In genomic region chr5:171625646-171626045, GRCh38 we compare ENCODE assay signal across 35 cellular contexts.
"Had no signal": no experiment of that assay in that cellular context is flagged by ENCODE, and none has a peak within 500 bp of the region (broad histone marks: within the 10 kb centered on the region; RNA-seq: fewer than 3 reads in every experiment).

No MANE protein-coding gene starts in this region.

- H3K9me3 ChIP-seq: adrenal gland, body of pancreas, breast epithelium had no signal

- H3K36me3 ChIP-seq: adrenal gland, brain microvascular endothelial cell, breast epithelium had no signal

- H3K27ac Mint-ChIP-seq: activated B cell treated with CpG ODN at 0.5 μM for 24 hours; activated CD4-positive, alpha-beta memory T cell treated with anti-CD3 and anti-CD28 coated beads for 36 hours; activated CD4-positive, alpha-beta T cell treated with anti-CD3 and anti-CD28 coated beads, Interleukin-2, amount 10 ng/mL, durations not matched to agents 24 days and 14 days; activated CD8-positive, alpha-beta T cell treated with anti-CD3 and anti-CD28 coated beads for 36 hours; activated naive CD4-positive, alpha-beta T cell treated with anti-CD3 and anti-CD28 coated beads for 36 hours; activated naive CD4-positive, alpha-beta T cell treated with anti-CD3 and anti-CD28 coated beads, Interleukin-2, amount 50 U/mL, for 72 hours; activated naive CD8-positive, alpha-beta T cell treated with anti-CD3 and anti-CD28 coated beads for 36 hours; activated T-cell treated with anti-CD3 and anti-CD28 coated beads, Interleukin-2, amount 50 U/mL, for 72 hours; activated T-helper 1 cell treated with anti-CD3 and anti-CD28 coated beads, Interleukin-12 subunit alpha, Interleukin-12 subunit beta, Interleukin-2, Interleukin-4 antibody, amounts not matched to agents 30 ng/mL and 10 ng/mL and 1 ng/mL, durations not matched to agents 14 hours and 24 hours and 36 hours; activated T-helper 17 cell treated with anti-CD3 and anti-CD28 coated beads, Interleukin-2, amount 50 U/mL, for 72 hours; T-helper 1 cell treated with Interleukin-12 subunit alpha and Interleukin-12 subunit beta and Interleukin-4 antibody, amounts not matched to agents 30 μg/mL and 1 μg/mL, for 36 hours; T-helper 2 cell treated with Interferon-gamma antibody and Interleukin-4, amounts not matched to agents 5 μg/mL and 100 μg/mL, for 36 hours had no signal

- ATAC-seq: activated CD8-positive, alpha-beta T cell treated with anti-CD3 and anti-CD28 coated beads for 36 hours; activated naive CD4-positive, alpha-beta T cell treated with anti-CD3 and anti-CD28 coated beads, Interleukin-2, amount 50 U/mL, for 72 hours; activated T-cell treated with anti-CD3 and anti-CD28 coated beads, Interleukin-2, amount 50 U/mL, for 4 hours; activated T-cell treated with anti-CD3 and anti-CD28 coated beads, Interleukin-2, amount 50 U/mL, for 72 hours; activated T-helper 17 cell treated with anti-CD3 and anti-CD28 coated beads, Interleukin-2, amount 50 U/mL, for 72 hours; body of pancreas had no signal

- H3K4me3 ChIP-seq: adrenal gland, body of pancreas, breast epithelium had no signal

- H3K9me3 Mint-ChIP-seq: activated B cell treated with CpG ODN at 0.5 μM for 24 hours; activated CD4-positive, alpha-beta memory T cell treated with anti-CD3 and anti-CD28 coated beads for 36 hours; activated CD4-positive, alpha-beta T cell treated with anti-CD3 and anti-CD28 coated beads, Interleukin-2, amount 10 ng/mL, durations not matched to agents 24 days and 14 days; activated CD8-positive, alpha-beta T cell treated with anti-CD3 and anti-CD28 coated beads for 36 hours; activated naive CD4-positive, alpha-beta T cell treated with anti-CD3 and anti-CD28 coated beads for 36 hours; activated naive CD4-positive, alpha-beta T cell treated with anti-CD3 and anti-CD28 coated beads, Interleukin-2, amount 50 U/mL, for 72 hours; activated naive CD8-positive, alpha-beta T cell treated with anti-CD3 and anti-CD28 coated beads for 36 hours; activated T-cell treated with anti-CD3 and anti-CD28 coated beads, Interleukin-2, amount 50 U/mL, for 4 hours; activated T-cell treated with anti-CD3 and anti-CD28 coated beads, Interleukin-2, amount 50 U/mL, for 72 hours; activated T-helper 1 cell treated with anti-CD3 and anti-CD28 coated beads, Interleukin-12 subunit alpha, Interleukin-12 subunit beta, Interleukin-2, Interleukin-4 antibody, amounts not matched to agents 30 ng/mL and 10 ng/mL and 1 ng/mL, durations not matched to agents 14 hours and 24 hours and 36 hours; activated T-helper 17 cell treated with anti-CD3 and anti-CD28 coated beads, Interleukin-2, amount 50 U/mL, for 72 hours; T-helper 1 cell treated with Interleukin-12 subunit alpha and Interleukin-12 subunit beta and Interleukin-4 antibody, amounts not matched to agents 30 μg/mL and 1 μg/mL, for 36 hours; T-helper 2 cell treated with Interferon-gamma antibody and Interleukin-4, amounts not matched to agents 5 μg/mL and 100 μg/mL, for 36 hours had no signal

- H3K27ac ChIP-seq: adrenal gland, body of pancreas, brain microvascular endothelial cell, breast epithelium, VCaP had no signal

- H3K4me3 Mint-ChIP-seq: activated B cell treated with CpG ODN at 0.5 μM for 24 hours; activated CD4-positive, alpha-beta memory T cell treated with anti-CD3 and anti-CD28 coated beads for 36 hours; activated CD4-positive, alpha-beta T cell treated with anti-CD3 and anti-CD28 coated beads, Interleukin-2, amount 10 ng/mL, durations not matched to agents 24 days and 14 days; activated CD8-positive, alpha-beta T cell treated with anti-CD3 and anti-CD28 coated beads for 36 hours; activated naive CD4-positive, alpha-beta T cell treated with anti-CD3 and anti-CD28 coated beads for 36 hours; activated naive CD8-positive, alpha-beta T cell treated with anti-CD3 and anti-CD28 coated beads for 36 hours; activated T-cell treated with anti-CD3 and anti-CD28 coated beads, Interleukin-2, amount 50 U/mL, for 4 hours; activated T-cell treated with anti-CD3 and anti-CD28 coated beads, Interleukin-2, amount 50 U/mL, for 72 hours; activated T-helper 1 cell treated with anti-CD3 and anti-CD28 coated beads, Interleukin-12 subunit alpha, Interleukin-12 subunit beta, Interleukin-2, Interleukin-4 antibody, amounts not matched to agents 30 ng/mL and 10 ng/mL and 1 ng/mL, durations not matched to agents 14 hours and 24 hours and 36 hours; activated T-helper 17 cell treated with anti-CD3 and anti-CD28 coated beads, Interleukin-2, amount 50 U/mL, for 72 hours; T-helper 1 cell treated with Interleukin-12 subunit alpha and Interleukin-12 subunit beta and Interleukin-4 antibody, amounts not matched to agents 30 μg/mL and 1 μg/mL, for 36 hours; T-helper 2 cell treated with Interferon-gamma antibody and Interleukin-4, amounts not matched to agents 5 μg/mL and 100 μg/mL, for 36 hours had no signal

- H3K4me1 Mint-ChIP-seq: activated B cell treated with CpG ODN at 0.5 μM for 24 hours; activated CD4-positive, alpha-beta T cell treated with anti-CD3 and anti-CD28 coated beads, Interleukin-2, amount 10 ng/mL, durations not matched to agents 24 days and 14 days; activated naive CD8-positive, alpha-beta T cell treated with anti-CD3 and anti-CD28 coated beads for 36 hours; activated T-helper 17 cell treated with anti-CD3 and anti-CD28 coated beads, Interleukin-2, amount 50 U/mL, for 72 hours had no signal

- H3K36me3 Mint-ChIP-seq: activated CD4-positive, alpha-beta memory T cell treated with anti-CD3 and anti-CD28 coated beads for 36 hours; activated naive CD4-positive, alpha-beta T cell treated with anti-CD3 and anti-CD28 coated beads, Interleukin-2, amount 50 U/mL, for 72 hours; activated naive CD8-positive, alpha-beta T cell treated with anti-CD3 and anti-CD28 coated beads for 36 hours had no signal

- DNase-seq: activated B cell treated with CpG ODN at 0.5 μM for 24 hours; activated CD4-positive, alpha-beta memory T cell treated with anti-CD3 and anti-CD28 coated beads for 36 hours; activated CD4-positive, alpha-beta T cell treated with anti-CD3 and anti-CD28 coated beads for 4 hours; activated CD4-positive, alpha-beta T cell treated with anti-CD3 and anti-CD28 coated beads, Interleukin-2, amount 10 ng/mL, durations not matched to agents 24 days and 14 days; activated CD4-positive, alpha-beta T cell treated with anti-CD3 and anti-CD28 coated beads, Interleukin-2, amount 50 U/mL, for 1 hour; activated CD4-positive, alpha-beta T cell treated with anti-CD3 and anti-CD28 coated beads, Interleukin-2, amount 50 U/mL, for 4 hours; activated CD4-positive, CD25-positive, alpha-beta regulatory T cell treated with anti-CD3 and anti-CD28 coated beads, Interleukin-2, amount 50 U/mL, for 72 hours; activated CD8-positive, alpha-beta memory T cell treated with anti-CD3 and anti-CD28 coated beads, Interleukin-2, amount 50 U/mL, for 4 hours; activated CD8-positive, alpha-beta T cell treated with anti-CD3 and anti-CD28 coated beads for 36 hours; activated effector memory CD4-positive, alpha-beta T cell treated with anti-CD3 and anti-CD28 coated beads, Interleukin-2, amount 50 U/mL, for 16 hours; activated gamma-delta T cell treated with Interleukin-2 at 50 U/mL for 16 hours; activated naive CD4-positive, alpha-beta T cell; activated naive CD4-positive, alpha-beta T cell treated with anti-CD3 and anti-CD28 coated beads for 36 hours; activated naive CD4-positive, alpha-beta T cell treated with anti-CD3 and anti-CD28 coated beads, Interleukin-2, amount 50 U/mL, for 16 hours; activated naive CD8-positive, alpha-beta T cell treated with anti-CD3 and anti-CD28 coated beads for 36 hours; activated T-cell treated with anti-CD3 and anti-CD28 coated beads for 4 hours; activated T-cell treated with anti-CD3 and anti-CD28 coated beads, Interleukin-2, amount 50 U/mL, for 1 hour; activated T-cell treated with anti-CD3 and anti-CD28 coated beads, Interleukin-2, amount 50 U/mL, for 4 hours; activated T-cell treated with anti-CD3 and anti-CD28 coated beads, Interleukin-2, amount 50 U/mL, for 72 hours; adrenal gland; amniotic stem cell; aorta; body of pancreas; brain microvascular endothelial cell; central memory CD4-positive, alpha-beta T cell; T-helper 1 cell; T-helper 2 cell; T-helper 9 cell had no signal
